In the genomic region with DNA sequence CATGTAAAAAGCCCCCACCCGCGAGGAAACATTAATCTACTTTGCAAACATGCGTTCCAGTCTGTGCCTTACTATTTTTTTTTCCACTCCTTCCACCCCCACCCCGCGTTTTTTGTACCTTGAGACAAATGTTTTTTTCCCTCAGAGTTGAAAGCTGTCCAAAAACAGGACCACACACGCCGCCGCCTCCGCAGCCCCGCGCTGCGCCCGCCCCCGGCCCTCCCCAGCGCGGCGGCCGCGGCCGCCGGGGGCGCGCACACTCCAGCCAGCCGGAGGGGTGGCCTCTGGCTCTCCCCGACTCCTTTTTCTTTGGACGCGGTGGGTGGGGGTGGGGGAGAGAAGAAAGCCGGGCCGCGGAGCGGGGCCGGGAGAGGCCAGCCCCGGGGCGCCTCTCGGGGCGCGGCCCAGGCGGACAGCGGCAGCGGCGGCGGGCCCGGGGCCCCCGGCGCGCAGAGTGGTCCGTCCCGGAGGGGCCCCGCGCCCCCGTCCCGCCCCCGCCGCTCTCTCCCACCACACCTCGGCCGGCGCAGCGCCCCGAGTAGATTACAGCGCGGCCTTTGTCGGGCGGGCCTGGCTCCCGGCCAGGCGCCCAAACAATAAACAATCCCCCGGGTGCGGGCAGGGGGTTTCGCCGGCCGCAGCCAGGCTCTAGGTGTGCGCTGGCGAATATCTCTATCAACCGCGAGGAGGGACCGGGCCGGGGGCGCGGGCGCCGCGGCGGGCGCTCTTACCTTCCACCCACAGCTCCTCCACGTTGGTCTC, we compare ENCODE assay signal across 1 cellular context.
TF ChIP-seq lines count a peak whose summit lies in the region.

No MANE protein-coding gene starts in this region.

TF ChIP-seq in neural cell, 6 proteins besides CTCF, POLR2A, EP300 and RAD21 (continued from another document):
- TF ChIP-seq, protein P1, sequence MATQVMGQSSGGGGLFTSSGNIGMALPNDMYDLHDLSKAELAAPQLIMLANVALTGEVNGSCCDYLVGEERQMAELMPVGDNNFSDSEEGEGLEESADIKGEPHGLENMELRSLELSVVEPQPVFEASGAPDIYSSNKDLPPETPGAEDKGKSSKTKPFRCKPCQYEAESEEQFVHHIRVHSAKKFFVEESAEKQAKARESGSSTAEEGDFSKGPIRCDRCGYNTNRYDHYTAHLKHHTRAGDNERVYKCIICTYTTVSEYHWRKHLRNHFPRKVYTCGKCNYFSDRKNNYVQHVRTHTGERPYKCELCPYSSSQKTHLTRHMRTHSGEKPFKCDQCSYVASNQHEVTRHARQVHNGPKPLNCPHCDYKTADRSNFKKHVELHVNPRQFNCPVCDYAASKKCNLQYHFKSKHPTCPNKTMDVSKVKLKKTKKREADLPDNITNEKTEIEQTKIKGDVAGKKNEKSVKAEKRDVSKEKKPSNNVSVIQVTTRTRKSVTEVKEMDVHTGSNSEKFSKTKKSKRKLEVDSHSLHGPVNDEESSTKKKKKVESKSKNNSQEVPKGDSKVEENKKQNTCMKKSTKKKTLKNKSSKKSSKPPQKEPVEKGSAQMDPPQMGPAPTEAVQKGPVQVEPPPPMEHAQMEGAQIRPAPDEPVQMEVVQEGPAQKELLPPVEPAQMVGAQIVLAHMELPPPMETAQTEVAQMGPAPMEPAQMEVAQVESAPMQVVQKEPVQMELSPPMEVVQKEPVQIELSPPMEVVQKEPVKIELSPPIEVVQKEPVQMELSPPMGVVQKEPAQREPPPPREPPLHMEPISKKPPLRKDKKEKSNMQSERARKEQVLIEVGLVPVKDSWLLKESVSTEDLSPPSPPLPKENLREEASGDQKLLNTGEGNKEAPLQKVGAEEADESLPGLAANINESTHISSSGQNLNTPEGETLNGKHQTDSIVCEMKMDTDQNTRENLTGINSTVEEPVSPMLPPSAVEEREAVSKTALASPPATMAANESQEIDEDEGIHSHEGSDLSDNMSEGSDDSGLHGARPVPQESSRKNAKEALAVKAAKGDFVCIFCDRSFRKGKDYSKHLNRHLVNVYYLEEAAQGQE (IDR thresholded peaks at IDR 0.05; ENCODE audit: borderline replicate concordance) = no peak
TF ChIP-seq in neural cell: peak in this region for 0.
